ENCODE assay signal across 28 cellular contexts in genomic region chr18:62603211-62603610, GRCh38.
"Had no signal": no experiment of that assay in that cellular context is flagged by ENCODE, and none has a peak within 500 bp of the region (broad histone marks: within the 10 kb centered on the region; RNA-seq: fewer than 3 reads in every experiment).

No MANE protein-coding gene starts in this region.

- H3K27ac ChIP-seq: body of pancreas, epithelial cell of prostate, WERI-Rb-1 had no signal

- H3K4me1 ChIP-seq: body of pancreas had no signal

- ATAC-seq: activated CD4-positive, CD25-positive, alpha-beta regulatory T cell treated with anti-CD3 and anti-CD28 coated beads, Interleukin-2, amount 50 U/mL, for 24 hours; activated CD8-positive, alpha-beta T cell treated with anti-CD3 and anti-CD28 coated beads for 36 hours; activated T-cell treated with anti-CD3 and anti-CD28 coated beads, Interleukin-2, amount 50 U/mL, for 4 hours; activated T-helper 17 cell treated with anti-CD3 and anti-CD28 coated beads, Interleukin-2, amount 50 U/mL, for 72 hours; body of pancreas; T-helper 17 cell had no signal

- H3K36me3 ChIP-seq: WERI-Rb-1 had no signal

- H3K9me3 ChIP-seq: body of pancreas had no signal

- FAIRE-seq: colon, endometrium, endothelial cell of umbilical vein, frontal cortex had no signal

- DNase-seq: activated B cell treated with CpG ODN at 0.5 μM for 24 hours; activated CD4-positive, alpha-beta T cell treated with anti-CD3 and anti-CD28 coated beads for 48 hours; activated CD4-positive, alpha-beta T cell treated with anti-CD3 and anti-CD28 coated beads, Interleukin-2, amount 50 U/mL, for 1 hour; activated CD4-positive, alpha-beta T cell treated with anti-CD3 and anti-CD28 coated beads, Interleukin-2, amount 50 U/mL, for 48 hours; activated CD8-positive, alpha-beta memory T cell treated with anti-CD3 and anti-CD28 coated beads for 24 hours; activated CD8-positive, alpha-beta T cell treated with anti-CD3 and anti-CD28 coated beads for 36 hours; activated effector memory CD4-positive, alpha-beta T cell treated with Interleukin-2 at 50 U/mL for 16 hours; activated gamma-delta T cell treated with Interleukin-2 at 50 U/mL for 16 hours; activated naive CD4-positive, alpha-beta T cell treated with anti-CD3 and anti-CD28 coated beads, Interleukin-2, amount 50 U/mL, for 16 hours; activated naive CD4-positive, alpha-beta T cell treated with Interleukin-2 at 50 U/mL for 16 hours; activated T-cell treated with anti-CD3 and anti-CD28 coated beads, Interleukin-2, amount 50 U/mL, for 4 hours; amniotic stem cell; anterior cingulate cortex; body of pancreas; caudate nucleus; effector CD8-positive, alpha-beta T cell; foreskin fibroblast; T-helper 1 cell; T-helper 17 cell; T1000; WERI-Rb-1 had no signal

- H3K27me3 ChIP-seq: body of pancreas had no signal

- H3K4me3 ChIP-seq: body of pancreas had no signal
